8 cellular contexts compared by ENCODE assay signal in the genomic region with DNA sequence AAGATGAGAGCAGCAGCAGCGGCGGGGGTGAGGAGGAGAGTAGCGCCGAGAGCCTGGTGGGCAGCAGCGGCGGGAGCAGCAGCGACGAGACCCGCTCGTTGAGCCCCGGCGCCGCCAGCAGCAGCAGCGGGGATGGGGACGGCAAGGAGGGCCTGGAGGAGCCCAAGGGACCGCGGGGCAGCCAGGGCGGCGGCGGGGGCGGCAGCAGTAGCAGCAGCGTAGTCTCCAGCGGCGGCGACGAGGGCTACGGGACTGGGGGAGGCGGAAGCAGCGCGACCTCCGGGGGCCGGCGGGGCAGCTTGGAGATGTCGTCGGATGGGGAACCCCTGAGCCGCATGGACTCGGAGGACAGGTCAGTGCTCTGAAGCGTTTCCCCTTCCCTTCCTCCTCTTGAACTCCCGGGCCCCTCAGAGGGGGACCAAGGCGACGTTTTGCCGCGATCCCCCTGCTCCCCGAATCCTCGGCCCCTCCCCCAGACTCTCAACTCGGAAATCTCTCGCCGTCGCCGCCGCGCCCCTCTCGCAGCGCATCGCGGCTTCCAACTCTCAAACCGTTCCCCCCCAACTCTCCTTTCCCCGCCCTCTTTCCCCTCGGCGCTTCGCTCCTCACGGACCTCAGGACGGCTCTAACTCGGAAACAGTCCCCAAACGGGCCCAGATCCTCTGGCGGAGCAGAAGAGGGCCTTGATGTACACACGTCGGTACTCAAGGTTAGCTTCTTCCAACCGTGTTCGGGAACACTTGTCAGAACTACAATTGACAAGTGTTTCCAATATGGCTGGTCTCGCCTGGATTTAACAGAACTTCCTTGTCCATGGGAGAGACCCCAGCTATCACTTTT. TPM values are rescaled to one million over a fixed set of nuclear protein-coding genes. Genes with fewer than 3 reads are reported as not detected.
DNase-seq lines count a peak whose midpoint lies in the region; ATAC-seq and TF ChIP-seq lines count a peak whose summit lies in the region.

No MANE protein-coding gene starts in this region.

- WGBS in neuronal stem cell (ENCODE audit: extremely low coverage in 2 of 2, insufficient read length in 2 of 2, insufficient replicate concordance in 1 of 2), 2 donors, result no CpG with 5 or more reads among the region's 71 CpGs

- peak overlapping the region; percentile 87 for H2BK5ac ChIP-seq in neuronal stem cell (ENCODE audit: low read length)

- H3K36me3 ChIP-seq in BE2C (peaks cover 4% of the 10 kb centered on the region; the same call in 1 of the 2 replicates), neuronal stem cell (replicated peaks in 1 of 2; ENCODE audit: control insufficient read depth in 2 of 2, insufficient read depth in 2 of 2, low read length in 2 of 2) (peaks cover 0 to 30% of the 10 kb centered on the region in 2 donors)

- peak overlapping the region; percentile 97 for H2BK120ac ChIP-seq in neuronal stem cell (ENCODE audit: low read depth, low read length)

- H3K9me3 ChIP-seq in BE2C (peaks cover 5% of the 10 kb centered on the region), neuronal stem cell (replicated peaks in 1 of 2; ENCODE audit: control insufficient read depth in 2 of 2, insufficient read depth in 1 of 2, low read depth in 1 of 2, low read length in 2 of 2) (peaks cover 2 to 16% of the 10 kb centered on the region in 2 donors)

- H3K27ac ChIP-seq in neuronal stem cell (replicated peaks; ENCODE audit: low read length), result peak overlapping the region; percentile 46

- H2BK12ac ChIP-seq in neuronal stem cell (ENCODE audit: low read length), result peak overlapping the region; percentile 84

- peak overlapping the region; percentile 98 for H2AK5ac ChIP-seq in neuronal stem cell (ENCODE audit: low read depth, low read length)

- ATAC-seq in GM19043 (IDR thresholded peaks at IDR 0.05; ENCODE audit: low read depth, unreplicated experiment) (peak; percentile 27), HG03378 (IDR thresholded peaks at IDR 0.05; ENCODE audit: unreplicated experiment) (peak; percentile 26)

- H3K18ac ChIP-seq in neuronal stem cell (ENCODE audit: low read length), result peak overlapping the region; percentile 99

- peak overlapping the region; percentile 95 for H2AFZ ChIP-seq in neuronal stem cell (ENCODE audit: low read length)

- H4K91ac ChIP-seq in neuronal stem cell (ENCODE audit: low read depth, low read length, poor library complexity), result no peak overlapping the region

- peak overlapping the region; percentile 100 for H3K14ac ChIP-seq in neuronal stem cell (ENCODE audit: low read length)

- H3K4me3 ChIP-seq in BE2C (ENCODE audit: low read depth, low read length) (peak overlapping the region; percentile 81), foreskin fibroblast (ENCODE audit: low read depth in 1 of 2, low read length in 2 of 2) (peak overlapping the region; percentile 66 to 82), neuronal stem cell (ENCODE audit: low read length in 2 of 2) (peak overlapping the region; percentile 99 to 100)

- H3K9ac ChIP-seq in neuronal stem cell (ENCODE audit: low read depth, low read length, poor library complexity), result peak overlapping the region; percentile 100

- peaks cover 5% of the 10 kb centered on the region for H3K79me1 ChIP-seq in neuronal stem cell (ENCODE audit: low read depth, low read length)

- H3K4me2 ChIP-seq in neuronal stem cell (ENCODE audit: insufficient read depth, low read length, poor library complexity, severe bottlenecking), result peak overlapping the region; percentile 54

- H2BK15ac ChIP-seq in neuronal stem cell (ENCODE audit: low read length), result peak overlapping the region; percentile 54

- TF ChIP-seq CTCF in BE2C (IDR thresholded peaks at IDR 0.05; ENCODE audit: low read depth, low read length), result no peak
- no peak for TF ChIP-seq CTCF in foreskin fibroblast (IDR thresholded peaks at IDR 0.05; ENCODE audit: low read depth, low read length)

- H3K4ac ChIP-seq in neuronal stem cell (ENCODE audit: low read length), result peak overlapping the region; percentile 76

- H4K8ac ChIP-seq in neuronal stem cell (ENCODE audit: low read depth, low read length), result peak overlapping the region; percentile 82

- peak overlapping the region; percentile 99 for H3K23ac ChIP-seq in neuronal stem cell (ENCODE audit: low read depth, low read length, poor library complexity)

- 0 out of 2 replicates have a peak, but pooled peaks cover 4% of the 10 kb centered on the region for H3K27me3 ChIP-seq in BE2C
- no peaks in the 10 kb centered on the region for H3K27me3 ChIP-seq in neuronal stem cell (ENCODE audit: control insufficient read depth in 3 of 3, insufficient read depth in 3 of 3, low read depth in 1 of 3, low read length in 3 of 3)

- DNase-seq in BE2C, result peak; percentile 69
- peak; percentile 49 for DNase-seq in RPMI7951 (ENCODE audit: low read depth)
- peak; percentile 86 for DNase-seq in activated effector memory CD4-positive, alpha-beta T cell treated with anti-CD3 and anti-CD28 coated beads, Interleukin-2, amount 50 U/mL, for 16 hours
- DNase-seq in foreskin fibroblast, result peak; percentile 48 to 76
- DNase-seq in neuronal stem cell (ENCODE audit: low spot score), result peak; percentile 44
- DNase-seq in stromal cell of bone marrow (ENCODE audit: low read depth), result peak; percentile 26

- H3K4me1 ChIP-seq in BE2C, result no peaks in the 10 kb centered on the region; the same call in 1 of the 2 replicates
- peaks cover 0 to 2% of the 10 kb centered on the region in 2 donors for H3K4me1 ChIP-seq in neuronal stem cell (ENCODE audit: control insufficient read depth in 2 of 2, insufficient read depth in 1 of 2, low read depth in 1 of 2, low read length in 2 of 2)

RNA-seq across cellular contexts. Expression of a gene that starts 0.9 kb away (rescaled TPM):
- 20.5 TPM for polyA plus RNA-seq in BE2C (2012; ENCODE audit: insufficient read depth, insufficient read length, low read depth)
- total RNA-seq in RPMI7951 (2014; rRNA removed; shearing (Covaris generic)), result 6.7 and 7.3 TPM in 2 replicates
- 39.0 TPM for polyA plus RNA-seq in neuronal stem cell (2013, experiment 1 of 2)
- 36.3 TPM for polyA plus RNA-seq in neuronal stem cell (2013, experiment 2 of 2)

Comparison
In these comparisons a context has a peak if more than half of its experiments do, and no peak if none do; other contexts are left out.
1. Peak in every context shown above with its lines: DNase-seq, ATAC-seq, H3K4me3 ChIP-seq and H3K27ac ChIP-seq.
2. DNase-seq: peak in every context shown above with its lines; median percentile 86 in activated effector memory CD4-positive, alpha-beta T cell treated with anti-CD3 and anti-CD28 coated beads, Interleukin-2, amount 50 U/mL, for 16 hours; 69 in BE2C; 62 in foreskin fibroblast; 49 in RPMI7951; 44 in neuronal stem cell; 26 in stromal cell of bone marrow.